In the genomic region with DNA sequence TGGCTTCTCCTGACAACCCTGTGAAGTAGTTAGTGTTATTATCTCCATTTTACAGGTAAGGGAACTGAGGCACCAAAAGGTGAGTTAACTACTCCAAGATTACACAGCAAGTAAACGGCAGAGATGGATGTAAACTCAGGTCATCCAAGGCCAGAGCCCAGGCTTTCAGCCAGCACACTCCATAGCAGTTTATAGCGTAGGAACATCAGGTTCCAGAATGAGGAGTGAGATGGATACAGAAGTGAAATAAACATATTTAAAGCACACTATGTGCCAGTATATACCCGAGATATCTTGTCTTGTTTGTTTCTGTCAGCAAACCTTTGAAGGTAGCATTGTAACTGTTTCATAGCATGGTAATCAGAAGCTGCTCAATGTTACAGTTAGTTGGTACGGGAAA, we compare ENCODE assay signal across 25 cellular contexts.
"Had no signal": no experiment of that assay in that cellular context is flagged by ENCODE, and none has a peak within 500 bp of the region (broad histone marks: within the 10 kb centered on the region; RNA-seq: fewer than 3 reads in every experiment).

No MANE protein-coding gene starts in this region.

- H3K4me3 ChIP-seq: lung, smooth muscle cell, thyroid gland had no signal

- H3K27me3 Mint-ChIP-seq: activated CD4-positive, alpha-beta memory T cell treated with anti-CD3 and anti-CD28 coated beads for 36 hours; activated CD4-positive, alpha-beta T cell treated with anti-CD3 and anti-CD28 coated beads, Interleukin-2, amount 10 ng/mL, durations not matched to agents 24 days and 14 days; activated naive CD4-positive, alpha-beta T cell treated with anti-CD3 and anti-CD28 coated beads, Interleukin-2, amount 10 ng/mL, durations not matched to agents 7 days and 5 days; activated naive CD8-positive, alpha-beta T cell treated with anti-CD3 and anti-CD28 coated beads, Interleukin-2, amount 10 ng/mL, durations not matched to agents 7 days and 5 days; stimulated activated memory B cell treated with anti-CD40 and anti-IgM and Interleukin-4, amounts not matched to agents 10 μg/mL and 1 μg/mL and 100 μg/mL, for 72 hours; stimulated activated naive CD8-positive, alpha-beta T cell treated with anti-CD3 and anti-CD28 coated beads, Interleukin-15, amount 100 ng/mL, for 72 hours had no signal

- ATAC-seq: left lobe of liver; stimulated activated memory B cell treated with anti-CD40 and anti-IgM and Interleukin-4, amounts not matched to agents 10 μg/mL and 1 μg/mL and 100 μg/mL, for 72 hours; stimulated activated naive CD8-positive, alpha-beta T cell treated with anti-CD3 and anti-CD28 coated beads, Interleukin-15, amount 100 ng/mL, for 72 hours had no signal

- H3K4me1 ChIP-seq: thyroid gland had no signal

- H3K4me1 Mint-ChIP-seq: activated CD4-positive, alpha-beta T cell treated with anti-CD3 and anti-CD28 coated beads, Interleukin-2, amount 10 ng/mL, durations not matched to agents 24 days and 14 days; activated naive CD4-positive, alpha-beta T cell treated with anti-CD3 and anti-CD28 coated beads, Interleukin-2, amount 10 ng/mL, durations not matched to agents 7 days and 5 days; activated naive CD8-positive, alpha-beta T cell treated with anti-CD3 and anti-CD28 coated beads, Interleukin-2, amount 10 ng/mL, durations not matched to agents 7 days and 5 days; nephron; stimulated activated memory B cell treated with anti-CD40 and anti-IgM and Interleukin-4, amounts not matched to agents 10 μg/mL and 1 μg/mL and 100 μg/mL, for 72 hours; stimulated activated naive CD8-positive, alpha-beta T cell treated with anti-CD3 and anti-CD28 coated beads, Interleukin-15, amount 100 ng/mL, for 72 hours had no signal

- H3K36me3 ChIP-seq: thyroid gland had no signal

- H3K9me3 Mint-ChIP-seq: activated CD4-positive, alpha-beta memory T cell treated with anti-CD3 and anti-CD28 coated beads for 36 hours; activated CD4-positive, alpha-beta T cell treated with anti-CD3 and anti-CD28 coated beads, Interleukin-2, amount 10 ng/mL, durations not matched to agents 24 days and 14 days; activated naive CD4-positive, alpha-beta T cell treated with anti-CD3 and anti-CD28 coated beads, Interleukin-2, amount 10 ng/mL, durations not matched to agents 7 days and 5 days; activated naive CD8-positive, alpha-beta T cell treated with anti-CD3 and anti-CD28 coated beads, Interleukin-2, amount 10 ng/mL, durations not matched to agents 7 days and 5 days; nephron; stimulated activated memory B cell treated with anti-CD40 and anti-IgM and Interleukin-4, amounts not matched to agents 10 μg/mL and 1 μg/mL and 100 μg/mL, for 72 hours; stimulated activated naive CD8-positive, alpha-beta T cell treated with anti-CD3 and anti-CD28 coated beads, Interleukin-15, amount 100 ng/mL, for 72 hours; T-helper 1 cell treated with Interleukin-12 subunit alpha and Interleukin-12 subunit beta and Interleukin-4 antibody, amounts not matched to agents 30 μg/mL and 1 μg/mL, for 36 hours had no signal

- H3K36me3 Mint-ChIP-seq: activated CD4-positive, alpha-beta memory T cell treated with anti-CD3 and anti-CD28 coated beads for 36 hours; activated naive CD4-positive, alpha-beta T cell treated with anti-CD3 and anti-CD28 coated beads, Interleukin-2, amount 10 ng/mL, durations not matched to agents 7 days and 5 days; activated naive CD8-positive, alpha-beta T cell treated with anti-CD3 and anti-CD28 coated beads, Interleukin-2, amount 10 ng/mL, durations not matched to agents 7 days and 5 days; stimulated activated memory B cell treated with anti-CD40 and anti-IgM and Interleukin-4, amounts not matched to agents 10 μg/mL and 1 μg/mL and 100 μg/mL, for 72 hours had no signal

- H3K4me3 Mint-ChIP-seq: activated CD4-positive, alpha-beta memory T cell treated with anti-CD3 and anti-CD28 coated beads for 36 hours; activated CD4-positive, alpha-beta T cell treated with anti-CD3 and anti-CD28 coated beads, Interleukin-2, amount 10 ng/mL, durations not matched to agents 24 days and 14 days; activated naive CD4-positive, alpha-beta T cell treated with anti-CD3 and anti-CD28 coated beads, Interleukin-2, amount 10 ng/mL, durations not matched to agents 7 days and 5 days; activated naive CD8-positive, alpha-beta T cell treated with anti-CD3 and anti-CD28 coated beads, Interleukin-2, amount 10 ng/mL, durations not matched to agents 7 days and 5 days; nephron; stimulated activated memory B cell treated with anti-CD40 and anti-IgM and Interleukin-4, amounts not matched to agents 10 μg/mL and 1 μg/mL and 100 μg/mL, for 72 hours; stimulated activated naive CD8-positive, alpha-beta T cell treated with anti-CD3 and anti-CD28 coated beads, Interleukin-15, amount 100 ng/mL, for 72 hours; T-helper 1 cell treated with Interleukin-12 subunit alpha and Interleukin-12 subunit beta and Interleukin-4 antibody, amounts not matched to agents 30 μg/mL and 1 μg/mL, for 36 hours had no signal

- DNase-seq: activated CD4-positive, alpha-beta memory T cell treated with anti-CD3 and anti-CD28 coated beads for 36 hours; activated CD4-positive, alpha-beta T cell treated with anti-CD3 and anti-CD28 coated beads, Interleukin-2, amount 10 ng/mL, durations not matched to agents 24 days and 14 days; activated CD4-positive, CD25-positive, alpha-beta regulatory T cell treated with anti-CD3 and anti-CD28 coated beads, Interleukin-2, amount 50 U/mL, for 72 hours; activated CD8-positive, alpha-beta memory T cell treated with anti-CD3 and anti-CD28 coated beads, Interleukin-2, amount 50 U/mL, for 4 hours; activated gamma-delta T cell; activated naive CD4-positive, alpha-beta T cell treated with anti-CD3 and anti-CD28 coated beads, Interleukin-2, amount 10 ng/mL, durations not matched to agents 7 days and 5 days; activated naive CD8-positive, alpha-beta T cell treated with anti-CD3 and anti-CD28 coated beads, Interleukin-2, amount 10 ng/mL, durations not matched to agents 7 days and 5 days; activated T-cell treated with anti-CD3 and anti-CD28 coated beads, Interleukin-2, amount 50 U/mL, for 1 hour; central memory CD4-positive, alpha-beta T cell; mesendoderm; posterior cingulate gyrus; SK-N-SH; stimulated activated CD4-positive, alpha-beta T cell treated with anti-CD3 and anti-CD28 coated beads, Interleukin-1b, Interleukin-23, amount 100 ng/mL, for 48 hours; stimulated activated CD4-positive, alpha-beta T cell treated with anti-CD3 and anti-CD28 coated beads, Interleukin-4, amount 100 ng/mL, for 4 hours; stimulated activated CD8-positive, alpha-beta memory T cell treated with anti-CD3 and anti-CD28 coated beads, Interleukin-4, amount 100 ng/mL, for 48 hours; stimulated activated naive CD8-positive, alpha-beta T cell treated with anti-CD3 and anti-CD28 coated beads, Interleukin-15, amount 100 ng/mL, for 72 hours; SW 1271; T1000; thyroid gland had no signal

- H3K27ac Mint-ChIP-seq: activated CD4-positive, alpha-beta memory T cell treated with anti-CD3 and anti-CD28 coated beads for 36 hours; activated CD4-positive, alpha-beta T cell treated with anti-CD3 and anti-CD28 coated beads, Interleukin-2, amount 10 ng/mL, durations not matched to agents 24 days and 14 days; activated naive CD4-positive, alpha-beta T cell treated with anti-CD3 and anti-CD28 coated beads, Interleukin-2, amount 10 ng/mL, durations not matched to agents 7 days and 5 days; activated naive CD8-positive, alpha-beta T cell treated with anti-CD3 and anti-CD28 coated beads, Interleukin-2, amount 10 ng/mL, durations not matched to agents 7 days and 5 days; nephron; stimulated activated memory B cell treated with anti-CD40 and anti-IgM and Interleukin-4, amounts not matched to agents 10 μg/mL and 1 μg/mL and 100 μg/mL, for 72 hours; stimulated activated naive CD8-positive, alpha-beta T cell treated with anti-CD3 and anti-CD28 coated beads, Interleukin-15, amount 100 ng/mL, for 72 hours; T-helper 1 cell treated with Interleukin-12 subunit alpha and Interleukin-12 subunit beta and Interleukin-4 antibody, amounts not matched to agents 30 μg/mL and 1 μg/mL, for 36 hours had no signal

- H3K27me3 ChIP-seq: thyroid gland had no signal

- H3K9me3 ChIP-seq: SK-N-SH, thyroid gland had no signal

- H3K27ac ChIP-seq: thyroid gland had no signal
